ENCODE assay signal across 20 cellular contexts in the genomic region with DNA sequence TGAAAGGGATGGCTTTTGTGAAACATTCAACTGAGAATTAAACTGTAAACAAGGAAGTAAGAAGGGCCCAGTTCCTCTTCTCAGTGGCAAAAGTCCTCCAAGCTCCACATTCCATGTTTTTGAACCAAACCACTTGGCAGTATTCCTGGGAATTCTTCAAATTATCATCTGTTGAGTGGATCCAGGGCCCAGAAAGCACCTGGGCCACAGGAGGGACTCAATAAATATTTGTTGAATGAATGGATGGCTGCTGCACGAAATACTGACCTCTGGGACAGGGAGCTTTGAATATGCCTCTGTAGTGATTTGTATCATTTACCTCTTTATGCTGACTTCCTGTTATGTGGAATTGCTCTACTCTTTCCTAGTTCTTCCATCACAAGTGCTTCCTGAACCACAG. TPM values are rescaled to one million over a fixed set of nuclear protein-coding genes. Genes with fewer than 3 reads are reported as not detected.
A peak's percentile ranks its signal among the peaks of the same experiment; 100 is the strongest.
DNase-seq lines count a peak whose midpoint lies in the region; ATAC-seq, FAIRE-seq and TF ChIP-seq lines count a peak whose summit lies in the region.
"Had no signal": no experiment of that assay in that cellular context is flagged by ENCODE, and none has a peak within 500 bp of the region (broad histone marks: within the 10 kb centered on the region; RNA-seq: fewer than 3 reads in every experiment).

No MANE protein-coding gene starts in this region.

- H3K9ac ChIP-seq in trophoblast cell (ENCODE audit: low read length): no peak overlapping the region
- H3K9ac ChIP-seq: BLaER1 had no signal

- no peaks in the 10 kb centered on the region for H3K79me2 ChIP-seq in trophoblast cell (ENCODE audit: control insufficient read depth, insufficient read depth, low read length, poor library complexity)

- H3K4me1 Mint-ChIP-seq in naive thymus-derived CD8-positive, alpha-beta T cell: peaks cover 2 to 7% (median 5%) of the 10 kb centered on the region in 4 donors

- H2BK120ac ChIP-seq in trophoblast cell (ENCODE audit: insufficient read depth, low read length, poor library complexity): no peak overlapping the region

- no CpG with 5 or more reads among the region's 1 CpG for WGBS in trophoblast cell (ENCODE audit: extremely low coverage, insufficient coverage, insufficient read length)
- WGBS in ovary, 3 donors: 35 to 67% (median 40%) methylated on average over 1 of the region's 1 CpG

- no TSS peak for BruUV-seq in Panc1 (replicated peaks; lab: Mats Ljungman, UMichigan)

- peak; percentile 84 for FAIRE-seq in H54 (lab: Jason Lieb, UNC)

- H3K36me3 Mint-ChIP-seq in naive thymus-derived CD8-positive, alpha-beta T cell: peaks cover 0 to 2% (median 2%) of the 10 kb centered on the region in 3 donors

- peak; percentile 64 for ATAC-seq in Panc1
- no peak for ATAC-seq in naive thymus-derived CD8-positive, alpha-beta T cell
- ATAC-seq in GM19324 (IDR thresholded peaks at IDR 0.05; ENCODE audit: low FRiP score, unreplicated experiment): no peak
- ATAC-seq: natural killer cell treated with Interleukin-12 subunit alpha and Interleukin-12 subunit beta and Interleukin-15 and Interleukin-18, amount 100 ng/mL, for 72 hours had no signal

- no peak overlapping the region for H4K12ac ChIP-seq in trophoblast cell (ENCODE audit: low read depth, low read length)

- no peak overlapping the region for H3K4me2 ChIP-seq in trophoblast cell (ENCODE audit: low read length)
- H3K4me2 ChIP-seq: BLaER1 had no signal

- peak; percentile 58 for DNase-seq in H54 (ENCODE audit: insufficient read length, low spot score)
- peak; percentile 98 for DNase-seq in Panc1 (ENCODE audit: low read depth, low spot score)
- DNase-seq in caudate nucleus (lab: John Stamatoyannopoulos, UW): no peak
- peak; percentile 49 to 52 for DNase-seq in trophoblast cell
- no peak for DNase-seq in ovary
- no peak for DNase-seq in naive thymus-derived CD8-positive, alpha-beta T cell
- DNase-seq in NCI-H1417 (lab: John Stamatoyannopoulos, UW): no peak
- DNase-seq: activated CD4-positive, alpha-beta T cell treated with anti-CD3 and anti-CD28 coated beads, Interleukin-2, amount 50 U/mL, for 1 hour; activated naive CD8-positive, alpha-beta T cell treated with anti-CD3 and anti-CD28 coated beads for 36 hours; activated T-cell treated with anti-CD3 and anti-CD28 coated beads, Interleukin-2, amount 50 U/mL, for 24 hours; foreskin fibroblast; H7; NCI-H1105; NCI-H2227 treated with DMSO at 0.1 percent for 48 hours had no signal

- no peak overlapping the region for H3K4ac ChIP-seq in trophoblast cell (ENCODE audit: low read depth, low read length)

- H3K27me3 ChIP-seq in Panc1 (ENCODE audit: control insufficient read depth, insufficient read depth, low read length): no peaks in the 10 kb centered on the region
- peaks cover 14% of the 10 kb centered on the region for H3K27me3 ChIP-seq in trophoblast cell (ENCODE audit: insufficient read depth, low read length)
- H3K27me3 ChIP-seq in ovary: no peaks in the 10 kb centered on the region
- H3K27me3 ChIP-seq: BLaER1, SJCRH30 had no signal

- no peak overlapping the region for H2BK12ac ChIP-seq in trophoblast cell (ENCODE audit: low read length)

- H3K9me3 ChIP-seq in Panc1 (ENCODE audit: control insufficient read depth, insufficient read depth, low read depth, low read length): no peaks in the 10 kb centered on the region
- peaks cover 5% of the 10 kb centered on the region for H3K9me3 ChIP-seq in trophoblast cell (ENCODE audit: insufficient read depth, low read depth, low read length)
- peaks cover 0 to 3% of the 10 kb centered on the region in 2 donors for H3K9me3 ChIP-seq in ovary
- H3K9me3 ChIP-seq: SJCRH30 had no signal

- no peak overlapping the region for H2BK5ac ChIP-seq in trophoblast cell (ENCODE audit: low read depth, low read length, poor library complexity)

- H4K91ac ChIP-seq in trophoblast cell (ENCODE audit: low read depth, low read length): no peak overlapping the region

- H3K4me1 ChIP-seq in Panc1 (ENCODE audit: control insufficient read depth, insufficient read depth, low read length) (peaks cover 65% of the 10 kb centered on the region), trophoblast cell (ENCODE audit: control insufficient read depth in 1 of 2, insufficient read depth in 2 of 2, low read length in 2 of 2) (peaks cover 5 to 9% of the 10 kb centered on the region in 2 experiments), ovary (ENCODE audit: insufficient read depth) (peaks cover 2% of the 10 kb centered on the region)
- H3K4me1 ChIP-seq: BLaER1, SJCRH30 had no signal

- POLR2A ChIA-PET in Panc1 (lab: Charles Lee): no interaction called here
- POLR2A ChIA-PET in naive thymus-derived CD8-positive, alpha-beta T cell (lab: Charles Lee): no interaction called here

- H3K18ac ChIP-seq in trophoblast cell (ENCODE audit: low read length): no peak overlapping the region

- H3K27ac Mint-ChIP-seq in naive thymus-derived CD8-positive, alpha-beta T cell: no peak overlapping the region
- H3K27ac Mint-ChIP-seq: activated naive CD8-positive, alpha-beta T cell treated with anti-CD3 and anti-CD28 coated beads for 36 hours; activated T-cell treated with anti-CD3 and anti-CD28 coated beads, Interleukin-2, amount 50 U/mL, for 24 hours; natural killer cell treated with Interleukin-12 subunit alpha and Interleukin-12 subunit beta and Interleukin-15 and Interleukin-18, amount 100 ng/mL, for 72 hours had no signal

- in situ Hi-C loops in Panc1 (cut with HindIII; ENCODE audit: low pct_unique_long_range_greater_than_20kb, low sequenced_read_pairs): no loop called here

- H3K4me3 ChIP-seq in Panc1 (ENCODE audit: low read depth in 2 of 2, low read length in 2 of 2): peak overlapping the region in 1 of 2 experiments; percentile 19; a peak in 2 of 4 replicates
- no peak overlapping the region for H3K4me3 ChIP-seq in trophoblast cell (ENCODE audit: low read depth, low read length)
- H3K4me3 ChIP-seq in ovary: no peak overlapping the region
- H3K4me3 ChIP-seq: BLaER1, SJCRH30 had no signal

- H3K27me3 Mint-ChIP-seq in naive thymus-derived CD8-positive, alpha-beta T cell: peaks cover 13 to 56% (median 42%) of the 10 kb centered on the region in 5 donors

- intact Hi-C loops in Panc1 (cut with micrococcal nuclease; ENCODE audit: unreplicated experiment) (loop anchor here (5.0 to 10.0 kb wide), 4 partner anchors 114 to 514 kb away; no protein-coding TSS in a partner anchor), ovary (cut with DNase I) (no loop called here)

- no peaks in the 10 kb centered on the region; the same call in 1 of the 2 replicates for H3K36me3 ChIP-seq in Panc1 (ENCODE audit: control insufficient read depth, insufficient read depth, low read length)
- H3K36me3 ChIP-seq in trophoblast cell (ENCODE audit: control insufficient read depth in 1 of 2, insufficient read depth in 2 of 2, low read length in 2 of 2): no peaks in the 10 kb centered on the region
- H3K36me3 ChIP-seq in ovary: no peaks in the 10 kb centered on the region
- H3K36me3 ChIP-seq: BLaER1, SJCRH30 had no signal

- H3K79me1 ChIP-seq in trophoblast cell (ENCODE audit: low read length): no peaks in the 10 kb centered on the region

- no peak for TF ChIP-seq CTCF in Panc1 (IDR thresholded peaks at IDR 0.05)
- no peak for TF ChIP-seq CTCF in ovary (IDR thresholded peaks at IDR 0.05)

- peaks cover 0 to 7% (median 2%) of the 10 kb centered on the region in 9 donors for H3K9me3 Mint-ChIP-seq in naive thymus-derived CD8-positive, alpha-beta T cell
- H3K9me3 Mint-ChIP-seq: activated T-cell treated with anti-CD3 and anti-CD28 coated beads, Interleukin-2, amount 50 U/mL, for 24 hours had no signal

- H2AFZ ChIP-seq in trophoblast cell (ENCODE audit: insufficient read depth, low read length, poor library complexity): no peak overlapping the region

- no peak for TF ChIP-seq EP300 in ovary (IDR thresholded peaks at IDR 0.05)

- H3K23ac ChIP-seq in trophoblast cell (ENCODE audit: low read length): no peak overlapping the region

- H3K14ac ChIP-seq in trophoblast cell (ENCODE audit: low read length): no peak overlapping the region

- no peak overlapping the region for H3K4me3 Mint-ChIP-seq in naive thymus-derived CD8-positive, alpha-beta T cell
- H3K4me3 Mint-ChIP-seq: activated naive CD8-positive, alpha-beta T cell treated with anti-CD3 and anti-CD28 coated beads for 36 hours; activated T-cell treated with anti-CD3 and anti-CD28 coated beads, Interleukin-2, amount 50 U/mL, for 24 hours; central memory CD8-positive, alpha-beta T cell; natural killer cell treated with Interleukin-12 subunit alpha and Interleukin-12 subunit beta and Interleukin-15 and Interleukin-18, amount 100 ng/mL, for 72 hours had no signal

- H3K27ac ChIP-seq in Panc1 (ENCODE audit: low read length): peak overlapping the region; percentile 97
- H3K27ac ChIP-seq in caudate nucleus (ENCODE audit: low read depth, low read length): peak overlapping the region; percentile 16
- no peak overlapping the region for H3K27ac ChIP-seq in trophoblast cell (ENCODE audit: low read depth, low read length)
- H3K27ac ChIP-seq in ovary: no peak overlapping the region
- H3K27ac ChIP-seq: BLaER1, SJCRH30 had no signal

- no peak for TF ChIP-seq POLR2A in H54 (IDR thresholded peaks at IDR 0.05; ENCODE audit: low read depth, low read length)
- no peak for TF ChIP-seq POLR2A in ovary (IDR thresholded peaks at IDR 0.05)

- CTCF ChIA-PET in Panc1 (lab: Charles Lee): no interaction called here

- no peak overlapping the region for H2AK5ac ChIP-seq in trophoblast cell (ENCODE audit: low read length)

- H4K8ac ChIP-seq in trophoblast cell (ENCODE audit: low read depth, low read length): no peak overlapping the region

RNA-seq across cellular contexts. Expression of a gene that starts 4.7 kb away (rescaled TPM):
- total RNA-seq in Panc1 (2021; ENCODE audit: unreplicated experiment): 19.1 TPM
- 15.3 TPM for polyA plus RNA-seq in Panc1 (2012; ENCODE audit: insufficient read length)
- polyA plus RNA-seq in trophoblast cell (2013): 0.25 and 0.29 TPM in 2 replicates
- total RNA-seq in ovary: under 1 TPM in 4 of 7 donors, not detected in 3; 0.10 to 0.69 (median 0.24) TPM
- polyA plus RNA-seq in ovary: under 1 TPM; 0.04 to 0.08 TPM
- total RNA-seq in naive thymus-derived CD8-positive, alpha-beta T cell: under 1 TPM; 0.49 to 0.63 TPM
- polyA plus RNA-seq in naive thymus-derived CD8-positive, alpha-beta T cell: under 1 TPM in 2 of 3 donors, not detected in 1; 0.06 to 0.16 TPM
- total RNA-seq: lung microvascular endothelial cell, SJCRH30 had no signal

Comparison
In these comparisons a context has a peak if more than half of its experiments do, and no peak if none do; other contexts are left out.
1. DNase-seq: peak in H54 (single experiment), Panc1 (single experiment) and trophoblast cell (2 of 2); none in caudate nucleus (0 of 61), ovary (0 of 5), naive thymus-derived CD8-positive, alpha-beta T cell (0 of 10) and NCI-H1417 (0 of 3).
2. H3K27ac ChIP-seq: peak in Panc1 (single experiment) and caudate nucleus (single experiment); none in trophoblast cell (single experiment) and ovary (0 of 2).
3. RNA of a gene that starts 4.7 kb away (total RNA-seq): 19.1 TPM in Panc1 (single experiment); 0.49 to 0.63 TPM in naive thymus-derived CD8-positive, alpha-beta T cell and 0.10 to 0.69 TPM in ovary; every median in the first group is over 10 times any median in the second.